ENCODE assay signal across 1 cellular context in the genomic region with DNA sequence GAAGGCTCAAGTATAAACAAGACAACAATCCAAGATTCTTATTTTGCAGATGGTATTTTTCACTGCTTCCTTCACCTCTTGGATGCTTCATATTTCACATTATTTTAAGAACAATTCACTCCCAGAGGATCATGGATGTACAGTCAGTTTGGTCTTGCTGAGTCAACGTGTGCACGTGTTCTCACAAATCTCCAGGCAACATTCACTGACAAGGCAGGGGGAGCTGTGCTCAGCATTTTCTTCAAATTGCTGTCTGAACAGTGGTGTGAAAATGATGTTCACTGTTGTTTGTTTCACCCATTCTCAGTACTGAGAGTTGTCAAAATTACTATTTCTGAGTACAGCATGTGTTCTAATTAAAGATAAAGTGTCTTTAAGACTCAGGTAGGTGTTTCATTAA.
TF ChIP-seq lines count a peak whose summit lies in the region.

No MANE protein-coding gene starts in this region.

TF ChIP-seq in IMR-90, 13 proteins besides CTCF, POLR2A, EP300 and RAD21 (continued from another document):
- TF ChIP-seq FOS (IDR thresholded peaks at IDR 0.05; ENCODE audit: low read depth, low read length) (no peak), MXI1 (IDR thresholded peaks at IDR 0.05; ENCODE audit: borderline replicate concordance, low read depth, low read length) (peak; percentile 65; the same call in 1 of the 2 replicates), BHLHE40 (IDR thresholded peaks at IDR 0.05; ENCODE audit: low read depth, low read length) (peak; percentile 94)
